In genomic region chr2:98771771-98772521, GRCh38 we compare ENCODE assay signal across 1 cellular context.
TF ChIP-seq lines count a peak whose summit lies in the region.

No MANE protein-coding gene starts in this region.

TF ChIP-seq in GM12878, 131 proteins besides CTCF, POLR2A, EP300 and RAD21 (continued from another document):
- TF ChIP-seq, protein P1, sequence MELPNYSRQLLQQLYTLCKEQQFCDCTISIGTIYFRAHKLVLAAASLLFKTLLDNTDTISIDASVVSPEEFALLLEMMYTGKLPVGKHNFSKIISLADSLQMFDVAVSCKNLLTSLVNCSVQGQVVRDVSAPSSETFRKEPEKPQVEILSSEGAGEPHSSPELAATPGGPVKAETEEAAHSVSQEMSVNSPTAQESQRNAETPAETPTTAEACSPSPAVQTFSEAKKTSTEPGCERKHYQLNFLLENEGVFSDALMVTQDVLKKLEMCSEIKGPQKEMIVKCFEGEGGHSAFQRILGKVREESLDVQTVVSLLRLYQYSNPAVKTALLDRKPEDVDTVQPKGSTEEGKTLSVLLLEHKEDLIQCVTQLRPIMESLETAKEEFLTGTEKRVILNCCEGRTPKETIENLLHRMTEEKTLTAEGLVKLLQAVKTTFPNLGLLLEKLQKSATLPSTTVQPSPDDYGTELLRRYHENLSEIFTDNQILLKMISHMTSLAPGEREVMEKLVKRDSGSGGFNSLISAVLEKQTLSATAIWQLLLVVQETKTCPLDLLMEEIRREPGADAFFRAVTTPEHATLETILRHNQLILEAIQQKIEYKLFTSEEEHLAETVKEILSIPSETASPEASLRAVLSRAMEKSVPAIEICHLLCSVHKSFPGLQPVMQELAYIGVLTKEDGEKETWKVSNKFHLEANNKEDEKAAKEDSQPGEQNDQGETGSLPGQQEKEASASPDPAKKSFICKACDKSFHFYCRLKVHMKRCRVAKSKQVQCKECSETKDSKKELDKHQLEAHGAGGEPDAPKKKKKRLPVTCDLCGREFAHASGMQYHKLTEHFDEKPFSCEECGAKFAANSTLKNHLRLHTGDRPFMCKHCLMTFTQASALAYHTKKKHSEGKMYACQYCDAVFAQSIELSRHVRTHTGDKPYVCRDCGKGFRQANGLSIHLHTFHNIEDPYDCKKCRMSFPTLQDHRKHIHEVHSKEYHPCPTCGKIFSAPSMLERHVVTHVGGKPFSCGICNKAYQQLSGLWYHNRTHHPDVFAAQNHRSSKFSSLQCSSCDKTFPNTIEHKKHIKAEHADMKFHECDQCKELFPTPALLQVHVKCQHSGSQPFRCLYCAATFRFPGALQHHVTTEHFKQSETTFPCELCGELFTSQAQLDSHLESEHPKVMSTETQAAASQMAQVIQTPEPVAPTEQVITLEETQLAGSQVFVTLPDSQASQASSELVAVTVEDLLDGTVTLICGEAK (IDR thresholded peaks at IDR 0.05; ENCODE audit: borderline replicate concordance), result 0 out of 2 replicates have a peak, but pooled peaks have one; percentile 44
- TF ChIP-seq TAF1 (IDR thresholded peaks at IDR 0.05; ENCODE audit: borderline replicate concordance, low read depth, low read length) (peak; percentile 62; the same call in 1 of the 2 replicates), IKZF1 (conservative IDR thresholded peaks at IDR 0.05) (no peak), BHLHE40 (IDR thresholded peaks at IDR 0.05; ENCODE audit: borderline replicate concordance in 1 of 2, low read depth in 2 of 2, low read length in 1 of 2) (peak; percentile 22 to 31; a peak in 1 of 4 replicates)
- TF ChIP-seq, protein P2, sequence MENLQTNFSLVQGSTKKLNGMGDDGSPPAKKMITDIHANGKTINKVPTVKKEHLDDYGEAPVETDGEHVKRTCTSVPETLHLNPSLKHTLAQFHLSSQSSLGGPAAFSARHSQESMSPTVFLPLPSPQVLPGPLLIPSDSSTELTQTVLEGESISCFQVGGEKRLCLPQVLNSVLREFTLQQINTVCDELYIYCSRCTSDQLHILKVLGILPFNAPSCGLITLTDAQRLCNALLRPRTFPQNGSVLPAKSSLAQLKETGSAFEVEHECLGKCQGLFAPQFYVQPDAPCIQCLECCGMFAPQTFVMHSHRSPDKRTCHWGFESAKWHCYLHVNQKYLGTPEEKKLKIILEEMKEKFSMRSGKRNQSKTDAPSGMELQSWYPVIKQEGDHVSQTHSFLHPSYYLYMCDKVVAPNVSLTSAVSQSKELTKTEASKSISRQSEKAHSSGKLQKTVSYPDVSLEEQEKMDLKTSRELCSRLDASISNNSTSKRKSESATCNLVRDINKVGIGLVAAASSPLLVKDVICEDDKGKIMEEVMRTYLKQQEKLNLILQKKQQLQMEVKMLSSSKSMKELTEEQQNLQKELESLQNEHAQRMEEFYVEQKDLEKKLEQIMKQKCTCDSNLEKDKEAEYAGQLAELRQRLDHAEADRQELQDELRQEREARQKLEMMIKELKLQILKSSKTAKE (IDR thresholded peaks at IDR 0.05; ENCODE audit: low read depth, poor library complexity, severe bottlenecking), result no peak
